ENCODE assay signal across 1 cellular context in the genomic region with DNA sequence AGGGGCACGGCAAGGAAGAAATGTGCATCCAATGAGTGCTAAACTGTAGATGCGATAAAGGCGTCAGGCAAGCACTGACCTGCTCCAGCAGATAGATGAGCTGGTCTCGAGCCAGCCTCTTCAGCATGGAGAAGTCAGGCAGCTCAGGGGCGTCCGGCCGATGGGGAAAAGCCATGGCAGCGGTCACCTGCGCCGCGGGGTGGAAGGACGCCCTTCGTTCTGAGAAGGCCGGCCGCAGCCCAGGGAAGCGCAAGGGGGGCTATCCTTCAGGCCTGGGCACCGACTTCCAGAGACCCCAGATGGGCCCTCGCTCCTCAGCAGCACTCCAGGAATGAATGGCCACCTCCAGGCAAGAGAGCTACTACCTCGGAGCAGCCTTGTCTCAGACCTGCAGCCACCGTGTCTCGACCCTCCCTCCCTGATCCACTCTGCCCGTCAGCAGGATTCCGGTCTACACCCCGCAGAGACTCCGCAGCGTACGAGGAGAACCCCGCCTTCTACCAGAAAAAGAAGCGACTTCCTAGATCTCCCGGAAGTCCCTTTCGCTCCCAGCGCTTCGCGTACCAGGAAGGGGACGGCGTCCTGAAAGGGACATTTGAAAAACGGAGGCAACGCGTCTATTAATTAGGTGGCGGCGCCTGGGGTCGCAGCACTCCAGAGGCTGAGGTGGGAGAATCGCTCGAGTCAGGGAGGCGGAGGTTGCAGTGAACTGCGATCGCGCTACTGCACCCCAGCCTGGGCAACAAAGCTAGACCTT.
TF ChIP-seq lines count a peak whose summit lies in the region.

Gene VPS33B (minus strand): TSS at position 520 of the 757 bp plus-strand sequence. CDS start 345 bp downstream, at position 175.

TF ChIP-seq in K562, 482 proteins besides CTCF, POLR2A, EP300 and RAD21 (continued from another document and continues in another):
- TF ChIP-seq CHD7 (IDR thresholded peaks at IDR 0.05; ENCODE audit: low read depth, low read length) (no peak), ZNF76 (CRISPR knock-in tag; IDR thresholded peaks at IDR 0.05; ENCODE audit: borderline replicate concordance) (no peak), JUN (IDR thresholded peaks at IDR 0.05; ENCODE audit: borderline replicate concordance, low read depth, low read length) (peak; percentile 3; the same call in 1 of the 2 replicates), JUN (CRISPR knock-in tag; IDR thresholded peaks at IDR 0.05; ENCODE audit: borderline replicate concordance) (no peak), CHD4 (IDR thresholded peaks at IDR 0.05; ENCODE audit: insufficient read depth, insufficient replicate concordance, low read depth, low read length, poor library complexity, severe bottlenecking) (no peak), POLR3G (IDR thresholded peaks at IDR 0.05; ENCODE audit: extremely low read depth, insufficient read length, insufficient replicate concordance) (no peak), ZNF354B (CRISPR knock-in tag; IDR thresholded peaks at IDR 0.05) (no peak), ZNF830 (CRISPR knock-in tag; IDR thresholded peaks at IDR 0.05) (no peak), IRF9 (tag; IDR thresholded peaks at IDR 0.05) (no peak), ETV1 (tag; conservative IDR thresholded peaks at IDR 0.05; ENCODE audit: low read depth) (peak; percentile 85), HDAC6 (IDR thresholded peaks at IDR 0.05; ENCODE audit: low read depth, low read length) (no peak), ZNF41 (CRISPR knock-in tag; conservative IDR thresholded peaks at IDR 0.05) (no peak), EWSR1 (IDR thresholded peaks at IDR 0.05; ENCODE audit: borderline replicate concordance, low read depth, partially characterized antibody) (no peak), HEY1 (CRISPR knock-in tag; IDR thresholded peaks at IDR 0.05; ENCODE audit: borderline replicate concordance) (no peak), HMBOX1 (IDR thresholded peaks at IDR 0.05) (no peak), PML (IDR thresholded peaks at IDR 0.05; ENCODE audit: low read length) (no peak), ZNF699 (CRISPR knock-in tag; IDR thresholded peaks at IDR 0.05; ENCODE audit: insufficient replicate concordance) (no peak), PTRF (tag; IDR thresholded peaks at IDR 0.05) (no peak), MTA2 (IDR thresholded peaks at IDR 0.05; ENCODE audit: low read depth) (no peak), TSC22D4 (tag; IDR thresholded peaks at IDR 0.05) (no peak), ARHGAP35 (IDR thresholded peaks at IDR 0.05; ENCODE audit: partially characterized antibody) (no peak), ZNF12 (CRISPR knock-in tag; IDR thresholded peaks at IDR 0.05) (0 out of 2 replicates have a peak, but pooled peaks have one; percentile 22), ZBTB33 (CRISPR knock-in tag; IDR thresholded peaks at IDR 0.05) (no peak), RBM22 (IDR thresholded peaks at IDR 0.05; ENCODE audit: low read depth, low read length, poor library complexity, severe bottlenecking) (no peak), SIX5 (IDR thresholded peaks at IDR 0.05; ENCODE audit: borderline replicate concordance in 1 of 2, insufficient read depth in 1 of 2, low read depth in 1 of 2, low read length in 2 of 2) (no peak), TCF7 (IDR thresholded peaks at IDR 0.05; ENCODE audit: borderline replicate concordance) (peak; percentile 93; the same call in 1 of the 2 replicates), THRA (IDR thresholded peaks at IDR 0.05) (no peak), SNAPC5 (CRISPR knock-in tag; IDR thresholded peaks at IDR 0.05) (no peak), CBFB (CRISPR knock-in tag; IDR thresholded peaks at IDR 0.05) (no peak), HMG20A (CRISPR knock-in tag; conservative IDR thresholded peaks at IDR 0.05) (no peak)
- TF ChIP-seq, protein P1, sequence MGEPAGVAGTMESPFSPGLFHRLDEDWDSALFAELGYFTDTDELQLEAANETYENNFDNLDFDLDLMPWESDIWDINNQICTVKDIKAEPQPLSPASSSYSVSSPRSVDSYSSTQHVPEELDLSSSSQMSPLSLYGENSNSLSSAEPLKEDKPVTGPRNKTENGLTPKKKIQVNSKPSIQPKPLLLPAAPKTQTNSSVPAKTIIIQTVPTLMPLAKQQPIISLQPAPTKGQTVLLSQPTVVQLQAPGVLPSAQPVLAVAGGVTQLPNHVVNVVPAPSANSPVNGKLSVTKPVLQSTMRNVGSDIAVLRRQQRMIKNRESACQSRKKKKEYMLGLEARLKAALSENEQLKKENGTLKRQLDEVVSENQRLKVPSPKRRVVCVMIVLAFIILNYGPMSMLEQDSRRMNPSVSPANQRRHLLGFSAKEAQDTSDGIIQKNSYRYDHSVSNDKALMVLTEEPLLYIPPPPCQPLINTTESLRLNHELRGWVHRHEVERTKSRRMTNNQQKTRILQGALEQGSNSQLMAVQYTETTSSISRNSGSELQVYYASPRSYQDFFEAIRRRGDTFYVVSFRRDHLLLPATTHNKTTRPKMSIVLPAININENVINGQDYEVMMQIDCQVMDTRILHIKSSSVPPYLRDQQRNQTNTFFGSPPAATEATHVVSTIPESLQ (CRISPR knock-in tag; IDR thresholded peaks at IDR 0.05): peak; percentile 94; the same call in 1 of the 2 replicates
- TF ChIP-seq, protein P2, sequence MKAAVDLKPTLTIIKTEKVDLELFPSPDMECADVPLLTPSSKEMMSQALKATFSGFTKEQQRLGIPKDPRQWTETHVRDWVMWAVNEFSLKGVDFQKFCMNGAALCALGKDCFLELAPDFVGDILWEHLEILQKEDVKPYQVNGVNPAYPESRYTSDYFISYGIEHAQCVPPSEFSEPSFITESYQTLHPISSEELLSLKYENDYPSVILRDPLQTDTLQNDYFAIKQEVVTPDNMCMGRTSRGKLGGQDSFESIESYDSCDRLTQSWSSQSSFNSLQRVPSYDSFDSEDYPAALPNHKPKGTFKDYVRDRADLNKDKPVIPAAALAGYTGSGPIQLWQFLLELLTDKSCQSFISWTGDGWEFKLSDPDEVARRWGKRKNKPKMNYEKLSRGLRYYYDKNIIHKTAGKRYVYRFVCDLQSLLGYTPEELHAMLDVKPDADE (conservative IDR thresholded peaks at IDR 0.05; ENCODE audit: control insufficient read depth, low read depth, low read length): peak; percentile 55
- TF ChIP-seq, protein P3, sequence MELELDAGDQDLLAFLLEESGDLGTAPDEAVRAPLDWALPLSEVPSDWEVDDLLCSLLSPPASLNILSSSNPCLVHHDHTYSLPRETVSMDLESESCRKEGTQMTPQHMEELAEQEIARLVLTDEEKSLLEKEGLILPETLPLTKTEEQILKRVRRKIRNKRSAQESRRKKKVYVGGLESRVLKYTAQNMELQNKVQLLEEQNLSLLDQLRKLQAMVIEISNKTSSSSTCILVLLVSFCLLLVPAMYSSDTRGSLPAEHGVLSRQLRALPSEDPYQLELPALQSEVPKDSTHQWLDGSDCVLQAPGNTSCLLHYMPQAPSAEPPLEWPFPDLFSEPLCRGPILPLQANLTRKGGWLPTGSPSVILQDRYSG (tag; conservative IDR thresholded peaks at IDR 0.05; ENCODE audit: low read depth): no peak
